In the genomic region with DNA sequence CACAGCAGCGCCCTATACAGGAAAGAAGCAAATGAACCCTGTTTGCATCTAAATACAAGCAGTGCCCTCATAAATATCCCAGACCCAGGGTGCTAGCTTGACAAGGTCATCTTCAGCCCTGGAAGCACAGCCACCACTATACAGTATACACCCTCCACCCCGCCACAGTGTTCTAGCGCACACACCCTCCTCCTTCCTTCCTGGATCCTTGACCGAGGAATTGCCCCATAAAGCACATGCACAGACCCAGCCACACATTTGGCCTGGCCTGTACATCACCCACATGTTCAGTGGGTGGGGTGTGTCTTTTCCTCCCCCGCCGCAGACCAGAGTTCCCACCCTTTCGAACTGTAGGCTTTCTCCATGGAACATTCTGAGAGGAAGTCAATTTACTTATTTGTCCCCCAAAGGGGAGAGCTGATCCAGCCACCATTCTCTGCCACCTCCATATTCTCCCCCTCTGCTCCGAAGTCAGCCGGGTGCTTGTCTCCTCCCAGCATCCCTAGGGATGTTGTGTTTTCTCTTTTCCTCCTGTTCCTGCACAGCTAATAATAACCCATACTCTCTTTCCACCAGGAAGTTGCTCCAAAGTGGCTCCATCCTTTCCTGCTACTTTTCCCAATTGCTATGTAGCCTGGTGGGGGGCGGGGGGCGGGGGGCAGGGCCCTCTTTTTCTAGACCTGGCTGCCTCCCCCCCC, we compare ENCODE assay signal across 12 cellular contexts. TPM values are rescaled to one million over a fixed set of nuclear protein-coding genes. Genes with fewer than 3 reads are reported as not detected.
DNase-seq lines count a peak whose midpoint lies in the region; ATAC-seq, FAIRE-seq and TF ChIP-seq lines count a peak whose summit lies in the region.
"Had no signal": no experiment of that assay in that cellular context is flagged by ENCODE, and none has a peak within 500 bp of the region (broad histone marks: within the 10 kb centered on the region; RNA-seq: fewer than 3 reads in every experiment).

No MANE protein-coding gene starts in this region.

- dilution Hi-C loops in endothelial cell of umbilical vein (cut with MboI; ENCODE audit: extremely low pct_ligation_motif_present, low sequenced_read_pairs) = no loop called here

- POLR2A ChIA-PET in CD8-positive, alpha-beta memory T cell (lab: Charles Lee) = interaction anchor here (0.5 to 2.6 kb wide), 4 partner anchors 8 to 789 kb away, joined by 5 to 35 read pairs (median 8); a partner anchor contains a TSS
- POLR2A ChIA-PET in endothelial cell of umbilical vein (lab: Charles Lee) = no interaction called here

- H3K27me3 ChIP-seq in CD8-positive, alpha-beta memory T cell (ENCODE audit: insufficient read depth, low read length, poor library complexity, severe bottlenecking) = no peaks in the 10 kb centered on the region
- H3K27me3 ChIP-seq in Peyer's patch (no peaks in the 10 kb centered on the region), endothelial cell of umbilical vein (ENCODE audit: control insufficient read depth in 2 of 2, insufficient read depth in 2 of 2, low read length in 2 of 2) (no peaks in the 10 kb centered on the region), ovary (no peaks in the 10 kb centered on the region)

- no peak overlapping the region for H3K9ac ChIP-seq in endothelial cell of umbilical vein (replicated peaks; ENCODE audit: extremely low read depth, insufficient read depth, low read length)

- ATAC-seq in omental fat pad (ENCODE audit: low FRiP score) = peak; percentile 53

- no peaks in the 10 kb centered on the region for H3K9me3 Mint-ChIP-seq in CD8-positive, alpha-beta memory T cell

- no peak overlapping the region for H2AFZ ChIP-seq in endothelial cell of umbilical vein (ENCODE audit: low read depth, low read length)

- no peaks in the 10 kb centered on the region for H3K9me1 ChIP-seq in endothelial cell of umbilical vein (replicated peaks; ENCODE audit: control insufficient read depth, extremely low read depth, insufficient read depth, low read length)

- DNase-seq in CD8-positive, alpha-beta memory T cell = no peak
- peak in 2 of 3 donors; percentile 59 to 67 for DNase-seq in Peyer's patch
- no peak for DNase-seq in endothelial cell of umbilical vein (ENCODE audit: low read depth, low spot score)
- no peak for DNase-seq in omental fat pad (ENCODE audit: low spot score)
- no peak for DNase-seq in mesenteric fat pad (ENCODE audit: low spot score)
- no peak for DNase-seq in ovary
- DNase-seq in SIG-M5 treated with dmso at 0.1 percent for 504 hours (lab: John Stamatoyannopoulos, UW; ENCODE audit: unreplicated experiment) = no peak
- no peak for DNase-seq in iPS-NIHi7 (ENCODE audit: extremely low spot score)
- DNase-seq: islet precursor cell; NCI-H187; stimulated activated CD4-positive, alpha-beta T cell treated with anti-CD3 and anti-CD28 coated beads, Interleukin-12 subunit alpha, Interleukin-12 subunit beta, amount 100 ng/mL, for 4 hours had no signal

- FAIRE-seq in endothelial cell of umbilical vein (lab: Jason Lieb, UNC) = peak; percentile 54

- no peak overlapping the region for H3K4me2 ChIP-seq in endothelial cell of umbilical vein (ENCODE audit: insufficient read depth, low read length)

- no peak for TF ChIP-seq EP300 in ovary (IDR thresholded peaks at IDR 0.05)

- peaks cover 70 to 85% (median 73%) of the 10 kb centered on the region in 3 donors for H3K4me1 Mint-ChIP-seq in CD8-positive, alpha-beta memory T cell

- TF ChIP-seq CTCF in Peyer's patch (IDR thresholded peaks at IDR 0.05) = no peak
- TF ChIP-seq CTCF in endothelial cell of umbilical vein (IDR thresholded peaks at IDR 0.05; ENCODE audit: extremely low read depth in 1 of 2, insufficient read depth in 1 of 2, low read depth in 1 of 2, low read length in 2 of 2) = no peak
- TF ChIP-seq CTCF in omental fat pad (IDR thresholded peaks at IDR 0.05) = no peak
- no peak for TF ChIP-seq CTCF in ovary (IDR thresholded peaks at IDR 0.05)

- H3K4me1 ChIP-seq in CD8-positive, alpha-beta memory T cell (ENCODE audit: insufficient read depth, low read length) = peaks cover 81% of the 10 kb centered on the region
- H3K4me1 ChIP-seq in Peyer's patch (peaks cover 0 to 47% (median 34%) of the 10 kb centered on the region in 4 donors), endothelial cell of umbilical vein (ENCODE audit: control insufficient read depth, extremely low read depth, insufficient read depth, low read length) (peaks cover 40% of the 10 kb centered on the region), ovary (ENCODE audit: insufficient read depth) (no peaks in the 10 kb centered on the region)

- H3K36me3 Mint-ChIP-seq in CD8-positive, alpha-beta memory T cell = peaks cover 0 to 46% (median 14%) of the 10 kb centered on the region in 3 donors

- CTCF ChIA-PET in CD8-positive, alpha-beta memory T cell (lab: Charles Lee) = interaction anchor here (2.5 to 12.6 kb wide), 5 partner anchors 9 to 37 kb away, joined by 9 to 133 read pairs (median 24); a partner anchor contains a TSS
- CTCF ChIA-PET in endothelial cell of umbilical vein (lab: Charles Lee) = interaction anchor here (0.7 to 3.5 kb wide), 5 partner anchors 10 to 74 kb away, joined by 3 to 24 read pairs (median 4); a partner anchor contains a TSS

- H3K27me3 Mint-ChIP-seq in CD8-positive, alpha-beta memory T cell = no peaks in the 10 kb centered on the region

- peaks cover 2% of the 10 kb centered on the region for H3K36me3 ChIP-seq in CD8-positive, alpha-beta memory T cell (ENCODE audit: insufficient read depth, low read length)
- H3K36me3 ChIP-seq in Peyer's patch (no peaks in the 10 kb centered on the region), endothelial cell of umbilical vein (ENCODE audit: control insufficient read depth in 2 of 2, extremely low read depth in 1 of 2, insufficient read depth in 2 of 2, low read length in 2 of 2) (peaks cover 2 to 20% of the 10 kb centered on the region in 2 experiments), ovary (no peaks in the 10 kb centered on the region)
- H3K36me3 ChIP-seq: tibial artery had no signal

- H4K20me1 ChIP-seq in endothelial cell of umbilical vein (replicated peaks; ENCODE audit: control insufficient read depth, extremely low read depth, insufficient read depth, low read length) = no peaks in the 10 kb centered on the region

- H3K4me3 ChIP-seq in CD8-positive, alpha-beta memory T cell (ENCODE audit: low read length) = peak overlapping the region; percentile 6
- H3K4me3 ChIP-seq in Peyer's patch = no peak overlapping the region
- H3K4me3 ChIP-seq in endothelial cell of umbilical vein (replicated peaks in 1 of 3; ENCODE audit: insufficient read depth in 1 of 3, low read depth in 1 of 3, low read length in 3 of 3) = no peak overlapping the region
- no peak overlapping the region for H3K4me3 ChIP-seq in ovary
- H3K4me3 ChIP-seq: tibial artery had no signal

- H3K27ac ChIP-seq in CD8-positive, alpha-beta memory T cell (ENCODE audit: low read depth, low read length) = no peak overlapping the region
- H3K27ac ChIP-seq in Peyer's patch (peak overlapping the region; percentile 59 to 90 (median 61)), endothelial cell of umbilical vein (ENCODE audit: insufficient read depth, low read depth, low read length) (no peak overlapping the region), ovary (no peak overlapping the region)
- H3K27ac ChIP-seq: tibial artery had no signal

- intact Hi-C loops in endothelial cell of umbilical vein (cut with micrococcal nuclease) = no loop called here
- intact Hi-C loops in ovary (cut with DNase I) = no loop called here

- WGBS in ovary, 3 donors = 65 to 69% (median 67%) methylated on average over 11 of the region's 11 CpGs

- no TSS peak for BruUV-seq in endothelial cell of umbilical vein (replicated peaks; lab: Mats Ljungman, UMichigan)

- peak overlapping the region; percentile 94 to 100 (median 96) for H3K27ac Mint-ChIP-seq in CD8-positive, alpha-beta memory T cell

- no peak for TF ChIP-seq POLR2A in Peyer's patch (IDR thresholded peaks at IDR 0.05)
- TF ChIP-seq POLR2A in endothelial cell of umbilical vein (IDR thresholded peaks at IDR 0.05; ENCODE audit: low read depth, low read length) = no peak
- no peak for TF ChIP-seq POLR2A in ovary (IDR thresholded peaks at IDR 0.05)

- H3K79me2 ChIP-seq in endothelial cell of umbilical vein (ENCODE audit: control insufficient read depth, insufficient read depth, low read length) = peaks cover 33% of the 10 kb centered on the region

- H3K4me3 Mint-ChIP-seq in CD8-positive, alpha-beta memory T cell = peak overlapping the region; percentile 67 to 82 (median 78)

- H3K9me3 ChIP-seq in CD8-positive, alpha-beta memory T cell (ENCODE audit: low read length) = no peaks in the 10 kb centered on the region
- no peaks in the 10 kb centered on the region for H3K9me3 ChIP-seq in Peyer's patch
- no peaks in the 10 kb centered on the region for H3K9me3 ChIP-seq in endothelial cell of umbilical vein (replicated peaks; ENCODE audit: control insufficient read depth, insufficient read depth, low read length)
- no peaks in the 10 kb centered on the region for H3K9me3 ChIP-seq in ovary
- H3K9me3 ChIP-seq: tibial artery had no signal

RNA-seq across cellular contexts. Expression of a gene that starts 6.6 kb away (rescaled TPM):
- 10 to 100 TPM; 46.4 to 48.5 TPM for total RNA-seq in CD8-positive, alpha-beta memory T cell
- polyA plus RNA-seq in CD8-positive, alpha-beta memory T cell = 95.4 TPM
- total RNA-seq in Peyer's patch = 10 to 100 TPM in 2 of 4 donors, 1 to 10 TPM in 2; 4.9 to 50.3 (median 8.9) TPM
- total RNA-seq in endothelial cell of umbilical vein = 35.2 and 35.7 TPM in 2 replicates
- 35.0 and 35.5 TPM in 2 replicates for polyA plus RNA-seq in endothelial cell of umbilical vein
- 29.6 and 31.8 TPM in 2 replicates for polyA plus RNA-seq in endothelial cell of umbilical vein (2011; cell fraction: cytosol; rRNA removed)
- 19.4 and 20.7 TPM in 2 replicates for polyA plus RNA-seq in endothelial cell of umbilical vein (2011; cell fraction: nucleus; rRNA removed)
- polyA plus RNA-seq in endothelial cell of umbilical vein (2012) = 30.9 and 37.1 TPM in 2 replicates
- polyA minus RNA-seq in endothelial cell of umbilical vein = 17.2 and 21.9 TPM in 2 replicates
- not detected for polyA minus RNA-seq in endothelial cell of umbilical vein (2011; cell fraction: cytosol; rRNA and poly(A)+ RNA removed)
- polyA minus RNA-seq in endothelial cell of umbilical vein (2011; cell fraction: nucleus; rRNA and poly(A)+ RNA removed) = 14.9 and 22.8 TPM in 2 replicates
- total RNA-seq in omental fat pad = 1 to 10 TPM; 3.6 to 7.4 (median 5.4) TPM
- total RNA-seq in mesenteric fat pad = 12.5 TPM
- 1 to 10 TPM; 2.3 to 6.7 (median 4.4) TPM for total RNA-seq in ovary
- polyA plus RNA-seq in ovary = 1 to 10 TPM; 3.5 to 4.6 TPM

RNA-seq across cellular contexts. Expression of a gene that starts 6.7 kb away (rescaled TPM):
- 10 to 100 TPM; 24.0 to 26.5 TPM for total RNA-seq in CD8-positive, alpha-beta memory T cell
- polyA plus RNA-seq in CD8-positive, alpha-beta memory T cell = 33.6 TPM
- total RNA-seq in Peyer's patch = 10 to 100 TPM in 1 of 4 donors, 1 to 10 TPM in 1, not detected in 2; 4.8 to 14.0 TPM
- total RNA-seq in endothelial cell of umbilical vein = 3.7 and 3.8 TPM in 2 replicates
- polyA plus RNA-seq in endothelial cell of umbilical vein = 2.1 and 2.8 TPM in 2 replicates
- polyA plus RNA-seq in endothelial cell of umbilical vein (2011; cell fraction: cytosol; rRNA removed) = 5.1 and 5.6 TPM in 2 replicates
- 2.5 and 3.4 TPM in 2 replicates for polyA plus RNA-seq in endothelial cell of umbilical vein (2011; cell fraction: nucleus; rRNA removed)
- polyA plus RNA-seq in endothelial cell of umbilical vein (2012) = 5.7 and 9.7 TPM in 2 replicates
- 2.3 and 3.9 TPM in 2 replicates for polyA minus RNA-seq in endothelial cell of umbilical vein
- not detected for polyA minus RNA-seq in endothelial cell of umbilical vein (2011; cell fraction: cytosol; rRNA and poly(A)+ RNA removed)
- polyA minus RNA-seq in endothelial cell of umbilical vein (2011; cell fraction: nucleus; rRNA and poly(A)+ RNA removed) = 1.5 TPM in 1 of 2 replicates, not detected in the other
- 1 to 10 TPM in 3 of 4 donors, under 1 TPM in 1; 0.74 to 5.2 (median 2.9) TPM for total RNA-seq in omental fat pad
- 1.5 TPM for total RNA-seq in mesenteric fat pad
- 1 to 10 TPM in 6 of 7 donors, under 1 TPM in 1; 0.48 to 2.9 (median 1.5) TPM for total RNA-seq in ovary
- 1 to 10 TPM; 2.6 to 4.6 TPM for polyA plus RNA-seq in ovary

RNA-seq across cellular contexts. Expression of a gene that starts 13.5 kb away (rescaled TPM):
- not detected for total RNA-seq in CD8-positive, alpha-beta memory T cell
- 0.91 TPM for polyA plus RNA-seq in CD8-positive, alpha-beta memory T cell
- total RNA-seq in Peyer's patch (not detected), endothelial cell of umbilical vein (0.18 TPM in 1 of 2 replicates, not detected in the other), omental fat pad (10 to 100 TPM in 1 of 4 donors, under 1 TPM in 2, not detected in 1; 0.60 to 11.2 (median 0.94) TPM), mesenteric fat pad (1.8 TPM), ovary (under 1 TPM in 3 of 7 donors, not detected in 4; 0.23 to 0.92 (median 0.26) TPM)
- polyA plus RNA-seq in endothelial cell of umbilical vein (0.19 and 0.23 TPM in 2 replicates), ovary (under 1 TPM in 1 of 2 donors, not detected in 1; 0.24 TPM)
- 0.10 and 0.13 TPM in 2 replicates for polyA plus RNA-seq in endothelial cell of umbilical vein (2011; cell fraction: cytosol; rRNA removed)
- polyA plus RNA-seq in endothelial cell of umbilical vein (2011; cell fraction: nucleus; rRNA removed) = 0.14 TPM in 1 of 2 replicates, not detected in the other
- polyA plus RNA-seq in endothelial cell of umbilical vein (2012) = 0.40 TPM in 2 replicates
- not detected in 2 replicates for polyA minus RNA-seq in endothelial cell of umbilical vein
- polyA minus RNA-seq in endothelial cell of umbilical vein (2011; cell fraction: cytosol; rRNA and poly(A)+ RNA removed) = not detected
- 0.34 TPM in 1 of 2 replicates, not detected in the other for polyA minus RNA-seq in endothelial cell of umbilical vein (2011; cell fraction: nucleus; rRNA and poly(A)+ RNA removed)

Comparison
In these comparisons a context has a peak if more than half of its experiments do, and no peak if none do; other contexts are left out.
1. DNase-seq: peak in Peyer's patch (2 of 3); none in CD8-positive, alpha-beta memory T cell (0 of 5), endothelial cell of umbilical vein (single experiment), omental fat pad (single experiment), mesenteric fat pad (single experiment), ovary (0 of 5), SIG-M5 treated with dmso at 0.1 percent for 504 hours (single experiment) and iPS-NIHi7 (single experiment).
2. H3K27ac ChIP-seq: peak in Peyer's patch (4 of 4); none in CD8-positive, alpha-beta memory T cell (single experiment), endothelial cell of umbilical vein (single experiment) and ovary (0 of 2).